9 cellular contexts compared by ENCODE assay signal in the genomic region with DNA sequence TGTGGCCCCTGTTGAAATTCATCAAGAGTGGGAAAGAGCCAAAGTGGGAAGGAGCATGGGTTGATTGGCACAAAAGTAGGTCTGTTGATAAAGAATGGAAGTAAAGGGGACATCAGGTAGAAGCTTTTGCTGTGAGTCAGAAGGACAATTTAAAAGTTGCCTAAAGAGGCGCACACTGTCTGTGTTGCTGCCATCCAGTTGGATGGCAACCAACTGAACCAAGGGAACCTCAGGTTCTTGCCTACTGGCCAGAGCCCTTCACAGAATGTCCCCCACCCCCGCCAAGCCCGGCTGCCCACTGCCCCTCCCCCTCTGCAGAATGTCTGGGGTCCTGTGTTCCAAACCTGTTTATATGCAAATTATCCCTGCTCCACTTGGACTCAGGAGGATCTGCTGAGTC. TPM values are rescaled to one million over a fixed set of nuclear protein-coding genes. Genes with fewer than 3 reads are reported as not detected.
"Had no signal": no experiment of that assay in that cellular context is flagged by ENCODE, and none has a peak within 500 bp of the region (broad histone marks: within the 10 kb centered on the region; RNA-seq: fewer than 3 reads in every experiment).

Gene NUTM2G, plus strand, starts transcription at position 301 of the 400 bp plus-strand sequence. CDS start 182 bp downstream, outside the sequence.

RNA-seq across cellular contexts. Expression of gene NUTM2G, which starts in this region (rescaled TPM):
- total RNA-seq: PC-3, PC-9, Peyer's patch, Right ventricle myocardium inferior, Right ventricle myocardium superior, RPMI7951, SJSA1, SK-MEL-5 had no signal
- polyA plus RNA-seq: SK-N-SH had no signal
